In genomic region chr1:234602334-234603220, GRCh38 we compare ENCODE assay signal across 1 cellular context.
TF ChIP-seq lines count a peak whose summit lies in the region.

No MANE protein-coding gene starts in this region.

TF ChIP-seq in HEK293, 187 proteins besides CTCF, POLR2A, EP300 and RAD21 (continued from another document):
- TF ChIP-seq ZEB2 (tag by site-specific recombination; IDR thresholded peaks at IDR 0.05) (peak; percentile 93), INSM2 (tag by site-specific recombination; IDR thresholded peaks at IDR 0.05) (peak; percentile 69; the same call in 1 of the 2 replicates), ZBTB44 (tag by site-specific recombination; IDR thresholded peaks at IDR 0.05) (0 out of 2 replicates have a peak, but pooled peaks have one; percentile 41), ZNF664 (tag by site-specific recombination; IDR thresholded peaks at IDR 0.05) (peak; percentile 53), ZNF202 (tag by site-specific recombination; IDR thresholded peaks at IDR 0.05; ENCODE audit: borderline replicate concordance) (no peak), ZBTB21 (tag by site-specific recombination; IDR thresholded peaks at IDR 0.05) (0 out of 2 replicates have a peak, but pooled peaks have one; percentile 29), ZNF677 (tag by site-specific recombination; IDR thresholded peaks at IDR 0.05) (no peak), MZF1 (tag by site-specific recombination; IDR thresholded peaks at IDR 0.05; ENCODE audit: borderline replicate concordance) (peak; percentile 99), IKZF3 (tag by site-specific recombination; IDR thresholded peaks at IDR 0.05) (peak; percentile 78), ZNF660 (tag by site-specific recombination; IDR thresholded peaks at IDR 0.05) (peak; percentile 66; the same call in 1 of the 2 replicates), ZNF184 (tag by site-specific recombination; IDR thresholded peaks at IDR 0.05) (0 out of 2 replicates have a peak, but pooled peaks have one; percentile 20), ZBTB6 (tag by site-specific recombination; IDR thresholded peaks at IDR 0.05) (no peak), ZBTB48 (tag by site-specific recombination; IDR thresholded peaks at IDR 0.05) (0 out of 2 replicates have a peak, but pooled peaks have one; percentile 21), KLF17 (tag by site-specific recombination; IDR thresholded peaks at IDR 0.05) (peak; percentile 71), OSR2 (tag by site-specific recombination; IDR thresholded peaks at IDR 0.05) (peak; percentile 23; the same call in 1 of the 2 replicates), ZNF423 (tag by site-specific recombination; IDR thresholded peaks at IDR 0.05) (no peak), ZNF335 (tag by site-specific recombination; conservative IDR thresholded peaks at IDR 0.05) (peak; percentile 41; the same call in 1 of the 2 replicates), ZFP37 (tag by site-specific recombination; IDR thresholded peaks at IDR 0.05) (no peak), ZNF2 (tag by site-specific recombination; IDR thresholded peaks at IDR 0.05) (peak; percentile 74; the same call in 1 of the 2 replicates), ZNF157 (tag by site-specific recombination; IDR thresholded peaks at IDR 0.05) (no peak), ZNF221 (tag by site-specific recombination; IDR thresholded peaks at IDR 0.05; ENCODE audit: borderline replicate concordance) (no peak), KLF9 (tag by site-specific recombination; IDR thresholded peaks at IDR 0.05; ENCODE audit: low read depth) (no peak; the same call in 1 of the 2 replicates), GFI1B (tag by site-specific recombination; IDR thresholded peaks at IDR 0.05) (0 out of 2 replicates have a peak, but pooled peaks have one; percentile 46), ZBTB17 (tag by site-specific recombination; IDR thresholded peaks at IDR 0.05) (peak; percentile 50; the same call in 1 of the 2 replicates), PATZ1 (tag by site-specific recombination; IDR thresholded peaks at IDR 0.05) (peak; percentile 62; the same call in 1 of the 2 replicates), ZNF600 (tag by site-specific recombination; IDR thresholded peaks at IDR 0.05) (peak; percentile 80; the same call in 1 of the 2 replicates), PRDM1 (tag by site-specific recombination; IDR thresholded peaks at IDR 0.05) (peak; percentile 93), ZNF311 (tag by site-specific recombination; IDR thresholded peaks at IDR 0.05; ENCODE audit: borderline replicate concordance) (no peak), PRDM6 (tag by site-specific recombination; IDR thresholded peaks at IDR 0.05) (peak; percentile 100), ZNF350 (tag by site-specific recombination; IDR thresholded peaks at IDR 0.05) (no peak), ZNF239 (tag by site-specific recombination; IDR thresholded peaks at IDR 0.05) (0 out of 2 replicates have a peak, but pooled peaks have one; percentile 43), ZNF394 (tag by site-specific recombination; IDR thresholded peaks at IDR 0.05; ENCODE audit: borderline replicate concordance) (no peak), PRDM10 (tag by site-specific recombination; IDR thresholded peaks at IDR 0.05) (peak; percentile 60), ZNF645 (tag by site-specific recombination; IDR thresholded peaks at IDR 0.05) (no peak), ZBTB8A (tag by site-specific recombination; IDR thresholded peaks at IDR 0.05) (peak; percentile 40; the same call in 1 of the 2 replicates), KLF16 (tag by site-specific recombination; IDR thresholded peaks at IDR 0.05) (no peak; the same call in 1 of the 2 replicates), FEZF1 (tag by site-specific recombination; IDR thresholded peaks at IDR 0.05) (peak; percentile 89)
